In the genomic region with DNA sequence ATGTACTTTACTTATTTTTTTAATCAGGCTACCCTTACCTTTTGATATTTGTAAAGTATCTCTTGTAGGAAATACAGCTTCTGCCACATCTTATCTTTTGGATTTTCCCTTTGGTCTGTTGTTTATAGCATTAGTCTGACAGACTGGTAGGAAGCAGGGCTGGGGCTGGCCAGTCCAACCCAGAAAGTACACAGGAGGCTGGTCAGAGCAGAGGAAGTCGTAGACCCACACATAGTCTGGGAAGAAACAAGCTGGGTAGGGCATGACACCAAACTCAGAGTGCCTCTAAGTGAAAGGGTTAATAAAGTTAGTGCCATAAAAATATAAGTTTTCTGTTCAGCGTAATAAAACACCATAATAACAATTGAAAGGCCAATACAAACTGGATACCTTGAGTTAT, we compare ENCODE assay signal across 9 cellular contexts.
"Had no signal": no experiment of that assay in that cellular context is flagged by ENCODE, and none has a peak within 500 bp of the region (broad histone marks: within the 10 kb centered on the region; RNA-seq: fewer than 3 reads in every experiment).

No MANE protein-coding gene starts in this region.

- H3K4me1 Mint-ChIP-seq: neural progenitor cell had no signal

- H3K27ac ChIP-seq: neural progenitor cell, ovary had no signal

- H3K4me3 ChIP-seq: neural progenitor cell, ovary had no signal

- H3K4me1 ChIP-seq: neural progenitor cell had no signal

- H3K9me3 ChIP-seq: ovary had no signal

- H3K27me3 ChIP-seq: neural progenitor cell, ovary had no signal

- H3K4me3 Mint-ChIP-seq: activated T-cell treated with anti-CD3 and anti-CD28 coated beads, Interleukin-2, amount 50 U/mL, for 4 hours; neural progenitor cell had no signal

- H3K27ac Mint-ChIP-seq: neural progenitor cell had no signal

- H3K9ac ChIP-seq: neural progenitor cell had no signal

- H3K36me3 ChIP-seq: neural progenitor cell, ovary had no signal

- ATAC-seq: activated T-cell treated with anti-CD3 and anti-CD28 coated beads, Interleukin-2, amount 50 U/mL, for 4 hours; left lobe of liver had no signal

- H3K9me3 Mint-ChIP-seq: activated T-cell treated with anti-CD3 and anti-CD28 coated beads, Interleukin-2, amount 50 U/mL, for 4 hours; neural progenitor cell had no signal

- DNase-seq: activated CD4-positive, CD25-positive, alpha-beta regulatory T cell treated with anti-CD3 and anti-CD28 coated beads, Interleukin-2, amount 50 U/mL, for 72 hours; activated T-cell treated with anti-CD3 and anti-CD28 coated beads, Interleukin-2, amount 50 U/mL, for 4 hours; islet precursor cell; mesendoderm; ovary; SHP77 treated with DMSO at 0.1 percent for 48 hours; stimulated activated CD4-positive, alpha-beta T cell treated with anti-CD3 and anti-CD28 coated beads, Interleukin-1b, Interleukin-23, amount 100 ng/mL, for 48 hours had no signal
